In the genomic region with DNA sequence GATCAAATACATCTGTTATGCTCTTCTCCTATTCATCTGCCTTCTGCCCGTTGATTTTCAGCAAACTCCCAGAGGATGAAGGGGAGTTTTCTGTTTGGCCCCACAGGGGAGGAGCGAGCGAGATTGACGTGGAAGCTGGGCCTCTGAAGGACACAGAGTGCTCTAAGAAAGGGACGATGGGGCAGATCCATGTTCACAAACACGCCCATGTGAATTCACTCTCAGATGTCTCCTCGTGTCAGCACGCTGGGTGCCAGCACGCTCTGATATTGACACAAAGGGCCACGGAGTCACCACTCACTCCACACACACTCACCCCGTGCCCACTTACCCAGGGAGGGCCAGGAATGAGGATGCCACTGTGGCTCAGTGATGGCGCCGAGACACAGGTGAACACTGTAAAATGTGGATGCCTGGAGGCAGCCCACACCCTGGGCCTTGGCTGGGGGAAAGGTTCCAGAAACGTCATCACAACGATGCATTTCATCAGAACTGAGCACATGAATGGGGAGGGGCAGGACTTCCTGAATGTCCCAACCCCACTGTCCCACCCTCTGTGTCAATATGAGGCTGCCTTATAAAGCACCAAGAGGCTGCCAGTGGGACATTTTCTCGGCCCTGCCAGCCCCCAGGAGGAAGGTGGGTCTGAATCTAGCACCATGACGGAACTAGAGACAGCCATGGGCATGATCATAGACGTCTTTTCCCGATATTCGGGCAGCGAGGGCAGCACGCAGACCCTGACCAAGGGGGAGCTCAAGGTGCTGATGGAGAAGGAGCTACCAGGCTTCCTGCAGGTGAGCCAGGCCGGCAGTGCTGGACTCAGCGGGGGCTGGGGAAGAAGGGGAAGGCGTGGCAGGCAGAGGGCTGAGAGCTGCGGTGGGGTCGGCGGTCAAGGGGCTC, we compare ENCODE assay signal across 13 cellular contexts. TPM values are rescaled to one million over a fixed set of nuclear protein-coding genes. Genes with fewer than 3 reads are reported as not detected.
DNase-seq lines count a peak whose midpoint lies in the region; ATAC-seq and TF ChIP-seq lines count a peak whose summit lies in the region.
"Had no signal": no experiment of that assay in that cellular context is flagged by ENCODE, and none has a peak within 500 bp of the region (broad histone marks: within the 10 kb centered on the region; RNA-seq: fewer than 3 reads in every experiment).

A gene (plus strand): TSS at position 605 of the 903 bp plus-strand sequence. CDS start 55 bp downstream, at position 660.

- intact Hi-C loops in naive thymus-derived CD4-positive, alpha-beta T cell (cut with micrococcal nuclease): no loop called here
- intact Hi-C loops in uterus (cut with DNase I; ENCODE audit: low total_unique reads): no loop called here

- peak within 1 kb of the TSS in 1 of 5 experiments; percentile 20 for H3K4me3 Mint-ChIP-seq in brain
- peak within 1 kb of the TSS; percentile 44 to 82 (median 73) for H3K4me3 Mint-ChIP-seq in naive thymus-derived CD4-positive, alpha-beta T cell

- peak within 1 kb of the TSS in 10 of 11 experiments; percentile 19 to 57 (median 46); a peak in 17 of 22 replicates for H3K9ac ChIP-seq in BLaER1 treated with 17β-estradiol and CSF1 and Interleukin-3, amounts not matched to agents 10 nM and 100 nM
- H3K9ac ChIP-seq: SK-N-SH had no signal

- in situ Hi-C loops in KBM-7 (cut with MboI; ENCODE audit: low pct_unique_long_range_greater_than_20kb, low sequenced_read_pairs): no loop called here

- peak within 1 kb of the TSS in 3 of 10 experiments; percentile 19 to 52 (median 22); a peak in 3 of 20 replicates for H3K4me3 ChIP-seq in BLaER1 treated with 17β-estradiol and CSF1 and Interleukin-3, amounts not matched to agents 10 nM and 100 nM
- peak within 1 kb of the TSS; percentile 16 for H3K4me3 ChIP-seq in naive thymus-derived CD4-positive, alpha-beta T cell (ENCODE audit: low read length)
- H3K4me3 ChIP-seq in uterus: no peak within 1 kb of the TSS
- H3K4me3 ChIP-seq: adrenal gland had no signal

- no peaks in the 10 kb centered on the region for H3K9me3 ChIP-seq in BLaER1 treated with 17β-estradiol and CSF1 and Interleukin-3, amounts not matched to agents 10 nM and 100 nM (replicated peaks in 1 of 11)
- no peaks in the 10 kb centered on the region for H3K9me3 ChIP-seq in KOPT-K1 (ENCODE audit: insufficient read depth, low read length, poor library complexity, severe bottlenecking)
- H3K9me3 ChIP-seq in naive thymus-derived CD4-positive, alpha-beta T cell (ENCODE audit: control insufficient read depth in 2 of 3, low read length in 3 of 3): no peaks in the 10 kb centered on the region
- H3K9me3 ChIP-seq in uterus: no peaks in the 10 kb centered on the region
- H3K9me3 ChIP-seq: adrenal gland, SK-N-SH had no signal

- CTCF ChIA-PET in naive thymus-derived CD4-positive, alpha-beta T cell (lab: Charles Lee): interaction anchor here (0.9 to 3.2 kb wide), 4 partner anchors 8 to 19 kb away, joined by 3 to 50 read pairs (median 6); a partner anchor contains a TSS

- TF ChIP-seq CTCF in brain (conservative IDR thresholded peaks at IDR 0.05): no peak
- TF ChIP-seq CTCF in uterus (IDR thresholded peaks at IDR 0.05): no peak

- no peaks in the 10 kb centered on the region for H3K9me3 Mint-ChIP-seq in brain
- H3K9me3 Mint-ChIP-seq in naive thymus-derived CD4-positive, alpha-beta T cell: peaks cover 0 to 2% (median 0%) of the 10 kb centered on the region in 11 donors

- H3K4me1 ChIP-seq in BLaER1 treated with 17β-estradiol and CSF1 and Interleukin-3, amounts not matched to agents 10 nM and 100 nM: peaks cover 79 to 91% (median 87%) of the 10 kb centered on the region in 10 experiments
- peaks cover 93% of the 10 kb centered on the region in 2 donors for H3K4me1 ChIP-seq in naive thymus-derived CD4-positive, alpha-beta T cell (ENCODE audit: control insufficient read depth in 2 of 2, insufficient read depth in 2 of 2, low read length in 2 of 2)
- no peaks in the 10 kb centered on the region for H3K4me1 ChIP-seq in uterus

- POLR2A ChIA-PET in naive thymus-derived CD4-positive, alpha-beta T cell (lab: Charles Lee): interaction anchor here (0.7 to 19.4 kb wide), 7 partner anchors 10 to 374 kb away, joined by 3 to 552 read pairs (median 17); a partner anchor contains a TSS

- H3K27me3 Mint-ChIP-seq in brain: no peaks in the 10 kb centered on the region
- H3K27me3 Mint-ChIP-seq in naive thymus-derived CD4-positive, alpha-beta T cell: no peaks in the 10 kb centered on the region

- no peak for ATAC-seq in naive thymus-derived CD4-positive, alpha-beta T cell
- ATAC-seq in HG03039 (IDR thresholded peaks at IDR 0.05; ENCODE audit: unreplicated experiment): no peak

- no peak for DNase-seq in naive thymus-derived CD4-positive, alpha-beta T cell
- DNase-seq in NCI-H524 treated with DMSO at 0.1 percent for 48 hours (lab: John Stamatoyannopoulos, UW) (no peak), KBM-7 (no peak), uterus (no peak)
- DNase-seq: NCI-H187 treated with DMSO at 0.1 percent for 48 hours, nucleus accumbens had no signal

- H3K27me3 ChIP-seq in BLaER1 treated with 17β-estradiol and CSF1 and Interleukin-3, amounts not matched to agents 10 nM and 100 nM: no peaks in the 10 kb centered on the region
- no peaks in the 10 kb centered on the region for H3K27me3 ChIP-seq in naive thymus-derived CD4-positive, alpha-beta T cell (ENCODE audit: control insufficient read depth in 2 of 2, insufficient read depth in 2 of 2, low read length in 2 of 2)
- no peaks in the 10 kb centered on the region for H3K27me3 ChIP-seq in uterus
- H3K27me3 ChIP-seq: adrenal gland had no signal

- peak within 1 kb of the TSS; percentile 32 to 83 (median 73); a peak in 20 of 22 replicates for H3K27ac ChIP-seq in BLaER1 treated with 17β-estradiol and CSF1 and Interleukin-3, amounts not matched to agents 10 nM and 100 nM
- H3K27ac ChIP-seq in KOPT-K1 (ENCODE audit: low read depth, low read length, poor library complexity, severe bottlenecking): peak within 1 kb of the TSS; percentile 88
- H3K27ac ChIP-seq in naive thymus-derived CD4-positive, alpha-beta T cell (ENCODE audit: low read depth, low read length): peak within 1 kb of the TSS; percentile 34
- H3K27ac ChIP-seq in uterus: no peak within 1 kb of the TSS

- H3K4me1 Mint-ChIP-seq in brain: peaks cover 14% of the 10 kb centered on the region
- peaks cover 70 to 91% (median 86%) of the 10 kb centered on the region in 7 donors for H3K4me1 Mint-ChIP-seq in naive thymus-derived CD4-positive, alpha-beta T cell

- no peaks in the 10 kb centered on the region for H3K36me3 ChIP-seq in BLaER1 treated with 17β-estradiol and CSF1 and Interleukin-3, amounts not matched to agents 10 nM and 100 nM
- no peaks in the 10 kb centered on the region for H3K36me3 ChIP-seq in KOPT-K1 (ENCODE audit: insufficient read depth, low read length)
- H3K36me3 ChIP-seq in naive thymus-derived CD4-positive, alpha-beta T cell (ENCODE audit: control insufficient read depth in 2 of 3, insufficient read depth in 3 of 3, low read length in 3 of 3): no peaks in the 10 kb centered on the region
- H3K36me3 ChIP-seq in uterus: no peaks in the 10 kb centered on the region
- H3K36me3 ChIP-seq: adrenal gland had no signal

- peak within 1 kb of the TSS; percentile 73 to 89 (median 82) for H3K4me2 ChIP-seq in BLaER1 treated with 17β-estradiol and CSF1 and Interleukin-3, amounts not matched to agents 10 nM and 100 nM
- H3K4me2 ChIP-seq: SK-N-SH had no signal

- H3K27ac Mint-ChIP-seq in brain: peak within 1 kb of the TSS in 3 of 5 experiments; percentile 66 to 92 (median 76)
- peak within 1 kb of the TSS; percentile 93 to 99 (median 97) for H3K27ac Mint-ChIP-seq in naive thymus-derived CD4-positive, alpha-beta T cell

- peaks cover 5% of the 10 kb centered on the region for H3K36me3 Mint-ChIP-seq in brain
- peaks cover 0 to 21% (median 0%) of the 10 kb centered on the region in 5 donors for H3K36me3 Mint-ChIP-seq in naive thymus-derived CD4-positive, alpha-beta T cell

- H4K20me1 ChIP-seq in BLaER1 treated with 17β-estradiol and CSF1 and Interleukin-3, amounts not matched to agents 10 nM and 100 nM: peaks cover 0 to 11% (median 0%) of the 10 kb centered on the region in 11 experiments; a peak in 4 of 22 replicates

- no peak for TF ChIP-seq POLR2A in uterus (IDR thresholded peaks at IDR 0.05)

RNA-seq across cellular contexts. Expression of the gene that starts here (rescaled TPM):
- polyA plus RNA-seq in brain (ENCODE audit: insufficient read depth, low read depth, low replicate concordance): 0.85 TPM
- total RNA-seq in naive thymus-derived CD4-positive, alpha-beta T cell: 10 to 100 TPM in 2 of 5 experiments, 1 to 10 TPM in 1, under 1 TPM in 1, not detected in 1; 0.65 to 15.7 (median 8.0) TPM
- polyA plus RNA-seq in naive thymus-derived CD4-positive, alpha-beta T cell: not detected
- total RNA-seq in uterus: 1 to 10 TPM in 1 of 4 donors, under 1 TPM in 1, not detected in 2; 0.26 to 1.3 TPM
- total RNA-seq: Daoy had no signal
- polyA plus RNA-seq: SK-N-SH had no signal

Comparison
In these comparisons a context has a peak if more than half of its experiments do, and no peak if none do; other contexts are left out.
1. H3K27ac ChIP-seq: peak in BLaER1 treated with 17β-estradiol and CSF1 and Interleukin-3, amounts not matched to agents 10 nM and 100 nM (11 of 11), KOPT-K1 (single experiment) and naive thymus-derived CD4-positive, alpha-beta T cell (single experiment); none in uterus (0 of 2).